ENCODE assay signal across 8 cellular contexts in the genomic region with DNA sequence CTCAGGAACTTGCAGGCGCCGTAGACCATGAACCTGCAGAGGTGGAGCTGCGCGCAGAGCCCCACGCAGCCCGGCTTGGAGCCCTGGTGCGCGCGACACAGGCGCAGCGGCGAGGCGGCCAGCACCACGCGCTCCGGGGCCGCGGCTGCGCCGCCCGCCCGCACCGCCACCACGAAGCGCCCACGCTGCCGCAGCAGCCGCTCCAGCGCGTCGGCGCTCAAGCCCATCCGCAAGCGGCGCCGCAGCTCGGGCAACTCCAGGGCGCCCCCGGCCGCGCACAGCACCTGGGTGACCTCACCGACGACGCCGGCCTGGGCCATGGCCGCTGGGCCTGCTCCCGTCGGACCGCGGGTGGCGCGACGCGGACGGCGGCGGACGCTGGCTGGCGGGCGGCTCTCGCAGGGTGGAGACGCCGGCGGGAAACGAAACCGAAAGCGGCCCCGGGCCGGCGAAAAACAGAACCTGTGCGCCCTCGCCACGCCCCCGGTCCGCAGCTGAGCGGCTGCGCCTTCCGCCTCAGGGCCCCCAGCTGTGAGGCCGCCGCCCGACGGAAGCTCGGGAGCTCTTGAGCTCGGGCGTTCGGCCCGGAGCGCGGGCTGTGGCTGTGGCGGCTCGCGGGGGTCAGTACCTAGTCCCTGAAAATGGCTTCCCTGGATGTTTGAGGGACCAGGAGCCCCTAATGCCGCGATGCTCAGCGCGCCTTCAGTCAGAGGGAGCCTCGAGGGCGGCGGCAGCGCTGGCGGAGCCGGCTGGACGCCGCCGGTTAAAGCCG. TPM values are rescaled to one million over a fixed set of nuclear protein-coding genes. Genes with fewer than 3 reads are reported as not detected.
A peak's percentile ranks its signal among the peaks of the same experiment; 100 is the strongest.
DNase-seq lines count a peak whose midpoint lies in the region; ATAC-seq and TF ChIP-seq lines count a peak whose summit lies in the region.

A gene with protein sequence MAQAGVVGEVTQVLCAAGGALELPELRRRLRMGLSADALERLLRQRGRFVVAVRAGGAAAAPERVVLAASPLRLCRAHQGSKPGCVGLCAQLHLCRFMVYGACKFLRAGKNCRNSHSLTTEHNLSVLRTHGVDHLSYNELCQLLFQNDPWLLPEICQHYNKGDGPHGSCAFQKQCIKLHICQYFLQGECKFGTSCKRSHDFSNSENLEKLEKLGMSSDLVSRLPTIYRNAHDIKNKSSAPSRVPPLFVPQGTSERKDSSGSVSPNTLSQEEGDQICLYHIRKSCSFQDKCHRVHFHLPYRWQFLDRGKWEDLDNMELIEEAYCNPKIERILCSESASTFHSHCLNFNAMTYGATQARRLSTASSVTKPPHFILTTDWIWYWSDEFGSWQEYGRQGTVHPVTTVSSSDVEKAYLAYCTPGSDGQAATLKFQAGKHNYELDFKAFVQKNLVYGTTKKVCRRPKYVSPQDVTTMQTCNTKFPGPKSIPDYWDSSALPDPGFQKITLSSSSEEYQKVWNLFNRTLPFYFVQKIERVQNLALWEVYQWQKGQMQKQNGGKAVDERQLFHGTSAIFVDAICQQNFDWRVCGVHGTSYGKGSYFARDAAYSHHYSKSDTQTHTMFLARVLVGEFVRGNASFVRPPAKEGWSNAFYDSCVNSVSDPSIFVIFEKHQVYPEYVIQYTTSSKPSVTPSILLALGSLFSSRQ (minus strand): TSS at position 424 of the 772 bp plus-strand sequence. CDS start 104 bp downstream, at position 320.

- H3K4me3 ChIP-seq in RWPE2 (ENCODE audit: severe bottlenecking) (peak within 1 kb of the TSS; percentile 98), gastroesophageal sphincter (peak within 1 kb of the TSS; percentile 51 to 84), suprapubic skin (peak within 1 kb of the TSS; percentile 84)

- H3K36me3 ChIP-seq in RWPE2 (ENCODE audit: low read depth) (peaks cover 3% of the 10 kb centered on the region), gastroesophageal sphincter (peaks cover 0 to 4% of the 10 kb centered on the region in 2 donors), suprapubic skin (no peaks in the 10 kb centered on the region)

- WGBS in gastroesophageal sphincter (ENCODE audit: low coverage in 1 of 2), 2 donors, result no CpG with 5 or more reads among the region's 106 CpGs
- 0% methylated on average over 1 of the region's 106 CpGs for WGBS in suprapubic skin

- DNase-seq in DMS53 (lab: John Stamatoyannopoulos, UW) (peak; percentile 97), RWPE2 (ENCODE audit: low spot score) (no peak), nucleus accumbens (lab: John Stamatoyannopoulos, UW) (peak in 39 of 56 donors; percentile 4 to 68 (median 35)), suprapubic skin (ENCODE audit: low spot score in 2 of 2) (peak; percentile 87 to 93)
- peak; percentile 83 for DNase-seq in activated gamma-delta T cell treated with anti-CD3 and anti-CD28 coated beads, Interleukin-2, amount 50 U/mL, for 16 hours (ENCODE audit: low read depth)

- H3K27me3 ChIP-seq in RWPE2 (ENCODE audit: insufficient read depth, poor library complexity, severe bottlenecking), result no peaks in the 10 kb centered on the region
- no peaks in the 10 kb centered on the region for H3K27me3 ChIP-seq in gastroesophageal sphincter
- H3K27me3 ChIP-seq in suprapubic skin, result no peaks in the 10 kb centered on the region

- H3K4me1 ChIP-seq in RWPE2 (ENCODE audit: insufficient read depth, poor library complexity, severe bottlenecking) (peaks cover 26% of the 10 kb centered on the region), gastroesophageal sphincter (peaks cover 0 to 39% (median 15%) of the 10 kb centered on the region in 3 donors), suprapubic skin (peaks cover 45% of the 10 kb centered on the region)

- TF ChIP-seq EP300 in Ishikawa (IDR thresholded peaks at IDR 0.05; ENCODE audit: borderline replicate concordance), result no peak
- no peak for TF ChIP-seq EP300 in gastroesophageal sphincter (IDR thresholded peaks at IDR 0.05)
- TF ChIP-seq EP300 in suprapubic skin (IDR thresholded peaks at IDR 0.05), result no peak

- H3K27ac ChIP-seq in RWPE2 (ENCODE audit: poor library complexity, severe bottlenecking), result peak within 1 kb of the TSS; percentile 87
- H3K27ac ChIP-seq in gastroesophageal sphincter, result peak within 1 kb of the TSS; percentile 30 to 94 (median 90)
- H3K27ac ChIP-seq in suprapubic skin, result peak within 1 kb of the TSS; percentile 90

- H3K9me3 ChIP-seq in RWPE2 (ENCODE audit: severe bottlenecking) (peaks cover 10% of the 10 kb centered on the region), gastroesophageal sphincter (peaks cover 0 to 22% (median 0%) of the 10 kb centered on the region in 3 donors), suprapubic skin (peaks cover 2% of the 10 kb centered on the region)

- TF ChIP-seq CTCF in RWPE2 (IDR thresholded peaks at IDR 0.05; ENCODE audit: poor library complexity, severe bottlenecking) (peak; percentile 18), gastroesophageal sphincter (IDR thresholded peaks at IDR 0.05) (peak in 1 of 4 experiments; percentile 31), suprapubic skin (IDR thresholded peaks at IDR 0.05) (no peak)

- TF ChIP-seq POLR2A in gastroesophageal sphincter (IDR thresholded peaks at IDR 0.05), result peak; percentile 52 to 63
- no peak for TF ChIP-seq POLR2A in suprapubic skin (IDR thresholded peaks at IDR 0.05)

- TF ChIP-seq RAD21 in Ishikawa (IDR thresholded peaks at IDR 0.05; ENCODE audit: low read depth), result no peak

- ATAC-seq in GM21576 (IDR thresholded peaks at IDR 0.05; ENCODE audit: unreplicated experiment), result peak; percentile 87
- ATAC-seq in RWPE2 (ENCODE audit: low read depth), result peak; percentile 57
- ATAC-seq in gastroesophageal sphincter, result peak; percentile 90

TF ChIP-seq in Ishikawa, 13 proteins besides CTCF, POLR2A, EP300 and RAD21:
- TF ChIP-seq, protein P1, sequence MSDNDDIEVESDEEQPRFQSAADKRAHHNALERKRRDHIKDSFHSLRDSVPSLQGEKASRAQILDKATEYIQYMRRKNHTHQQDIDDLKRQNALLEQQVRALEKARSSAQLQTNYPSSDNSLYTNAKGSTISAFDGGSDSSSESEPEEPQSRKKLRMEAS (IDR thresholded peaks at IDR 0.05), result peak; percentile 40
- TF ChIP-seq TAF1 (IDR thresholded peaks at IDR 0.05; ENCODE audit: low read depth), result no peak
- 0 out of 2 replicates have a peak, but pooled peaks have one; percentile 21 for TF ChIP-seq YY1 (IDR thresholded peaks at IDR 0.05; ENCODE audit: low read depth)
- no peak for TF ChIP-seq CEBPB (IDR thresholded peaks at IDR 0.05)
- 0 out of 2 replicates have a peak, but pooled peaks have one; percentile 35 for TF ChIP-seq ZBTB7A (IDR thresholded peaks at IDR 0.05; ENCODE audit: low read depth)

RNA-seq across cellular contexts. Expression of the gene that starts here (rescaled TPM):
- total RNA-seq in gastroesophageal sphincter, result 10 to 100 TPM; 11.9 to 35.6 (median 18.1) TPM
- total RNA-seq in suprapubic skin, result 10 to 100 TPM; 22.7 to 81.0 (median 27.0) TPM

Comparison
In these comparisons a context has a peak if more than half of its experiments do, and no peak if none do; other contexts are left out.
1. POLR2A ChIP-seq: peak in gastroesophageal sphincter (2 of 2); none in suprapubic skin (0 of 2).
2. Peak in every context shown above with its lines, with median percentiles within 50 percentile points of each other: ATAC-seq, H3K27ac ChIP-seq and H3K4me3 ChIP-seq.